Comparison of ENCODE assay signal across 6 cellular contexts in the genomic region with DNA sequence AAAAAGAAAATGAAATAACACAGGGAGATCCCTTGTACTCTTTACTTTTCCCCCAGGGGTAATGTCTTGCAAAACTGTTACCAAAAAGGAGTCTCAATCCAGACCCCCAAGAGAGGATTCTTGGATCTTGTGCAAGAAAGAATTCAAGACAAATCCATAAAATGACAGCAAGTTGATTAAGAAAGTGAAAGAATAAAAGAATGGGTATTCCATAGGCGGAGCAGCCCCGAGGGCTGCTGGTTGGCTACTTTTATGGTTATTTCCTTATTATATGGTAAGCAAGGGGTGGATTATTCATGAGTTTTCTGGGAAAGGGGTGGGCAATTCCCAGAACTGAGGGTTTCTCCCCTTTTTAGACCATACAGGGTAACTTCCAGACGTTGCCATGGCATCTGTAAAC.
"Had no signal": no experiment of that assay in that cellular context is flagged by ENCODE, and none has a peak within 500 bp of the region (broad histone marks: within the 10 kb centered on the region; RNA-seq: fewer than 3 reads in every experiment).

No MANE protein-coding gene starts in this region.

- H3K4me3 Mint-ChIP-seq: GM23338, H9, IgD-negative memory B cell had no signal

- H3K36me3 Mint-ChIP-seq: IgD-negative memory B cell had no signal

- ATAC-seq: GM23338, HepG2 had no signal

- H3K9me3 Mint-ChIP-seq: H9, IgD-negative memory B cell had no signal

- H3K4me3 ChIP-seq: GM23338 had no signal

- H3K27ac Mint-ChIP-seq: GM23338, H9, IgD-negative memory B cell had no signal

- DNase-seq: H9, HCEC 1CT had no signal

- H3K4me2 ChIP-seq: GM23338 had no signal

- H3K4me1 Mint-ChIP-seq: GM23338, H9, IgD-negative memory B cell had no signal

- H3K27ac ChIP-seq: HL-60 had no signal

- H2AFZ ChIP-seq: GM23338 had no signal

- H3K27me3 Mint-ChIP-seq: IgD-negative memory B cell had no signal
